Comparison of ENCODE assay signal across 14 cellular contexts in genomic region chr18:25103468-25104155, GRCh38.
"Had no signal": no experiment of that assay in that cellular context is flagged by ENCODE, and none has a peak within 500 bp of the region (broad histone marks: within the 10 kb centered on the region; RNA-seq: fewer than 3 reads in every experiment).

No MANE protein-coding gene starts in this region.

- H3K4me1 Mint-ChIP-seq: memory B cell; naive B cell; stimulated activated memory B cell treated with anti-CD40 and anti-IgM and Interleukin-4, amounts not matched to agents 10 μg/mL and 1 μg/mL and 100 μg/mL, for 72 hours had no signal

- H3K27ac Mint-ChIP-seq: effector memory CD8-positive, alpha-beta T cell; memory B cell; naive B cell; nephron; stimulated activated memory B cell treated with anti-CD40 and anti-IgM and Interleukin-4, amounts not matched to agents 10 μg/mL and 1 μg/mL and 100 μg/mL, for 72 hours had no signal

- H3K4me3 Mint-ChIP-seq: effector memory CD8-positive, alpha-beta T cell; memory B cell; naive B cell; nephron; stimulated activated memory B cell treated with anti-CD40 and anti-IgM and Interleukin-4, amounts not matched to agents 10 μg/mL and 1 μg/mL and 100 μg/mL, for 72 hours had no signal

- H3K27me3 Mint-ChIP-seq: effector memory CD8-positive, alpha-beta T cell; memory B cell; naive B cell; stimulated activated memory B cell treated with anti-CD40 and anti-IgM and Interleukin-4, amounts not matched to agents 10 μg/mL and 1 μg/mL and 100 μg/mL, for 72 hours had no signal

- H3K9me3 Mint-ChIP-seq: effector memory CD8-positive, alpha-beta T cell; memory B cell; naive B cell; nephron; stimulated activated memory B cell treated with anti-CD40 and anti-IgM and Interleukin-4, amounts not matched to agents 10 μg/mL and 1 μg/mL and 100 μg/mL, for 72 hours had no signal

- DNase-seq: cortex of kidney; effector memory CD8-positive, alpha-beta T cell; naive B cell; sigmoid colon; spleen; stimulated activated CD4-positive, alpha-beta T cell treated with anti-CD3 and anti-CD28 coated beads, Interleukin-4, amount 100 ng/mL, for 4 hours; stimulated activated naive CD8-positive, alpha-beta T cell treated with anti-CD3 and anti-CD28 coated beads, Interleukin-15, Interleukin-2, amounts not matched to agents 100 U/mL and 50 U/mL, for 24 hours; substantia nigra; testis; tibial artery; upper lobe of left lung had no signal

- H3K36me3 Mint-ChIP-seq: memory B cell; naive B cell; stimulated activated memory B cell treated with anti-CD40 and anti-IgM and Interleukin-4, amounts not matched to agents 10 μg/mL and 1 μg/mL and 100 μg/mL, for 72 hours had no signal
